ENCODE assay signal across 14 cellular contexts in the genomic region with DNA sequence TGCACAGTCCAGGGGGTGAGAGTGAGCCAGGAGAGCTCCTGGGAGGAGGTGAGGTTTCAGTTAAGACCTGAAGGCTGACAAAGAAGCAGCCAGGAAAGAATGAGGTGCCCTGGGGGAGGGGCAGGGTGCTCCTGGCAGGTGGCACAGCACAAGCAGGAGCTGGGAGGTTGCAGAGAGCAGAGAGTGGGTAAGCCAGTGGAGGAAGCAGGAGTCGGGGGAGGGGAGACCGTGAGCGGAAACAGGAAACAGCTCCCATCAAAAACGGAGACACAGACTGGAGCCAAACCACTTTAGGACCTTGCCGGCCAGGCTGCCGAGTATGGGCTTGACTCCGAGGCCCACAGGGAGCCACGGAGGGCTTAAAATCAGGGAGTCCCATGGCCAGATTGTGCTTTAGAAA. TPM values are rescaled to one million over a fixed set of nuclear protein-coding genes. Genes with fewer than 3 reads are reported as not detected.
DNase-seq lines count a peak whose midpoint lies in the region; ATAC-seq and TF ChIP-seq lines count a peak whose summit lies in the region.
"Had no signal": no experiment of that assay in that cellular context is flagged by ENCODE, and none has a peak within 500 bp of the region (broad histone marks: within the 10 kb centered on the region; RNA-seq: fewer than 3 reads in every experiment).

No MANE protein-coding gene starts in this region.

- no peak overlapping the region for H2BK120ac ChIP-seq in neuronal stem cell (ENCODE audit: low read depth, low read length)

- H3K36me3 ChIP-seq in neuronal stem cell (replicated peaks in 1 of 2; ENCODE audit: control insufficient read depth in 2 of 2, insufficient read depth in 2 of 2, low read length in 2 of 2) (no peaks in the 10 kb centered on the region), BE2C (no peaks in the 10 kb centered on the region)
- H3K36me3 ChIP-seq: pancreas had no signal

- peaks cover 6 to 7% of the 10 kb centered on the region in 2 donors for H3K4me1 Mint-ChIP-seq in effector memory CD8-positive, alpha-beta T cell (ENCODE audit: low read depth in 2 of 2)

- no peak overlapping the region for H3K14ac ChIP-seq in neuronal stem cell (ENCODE audit: low read length)

- H2BK12ac ChIP-seq in neuronal stem cell (ENCODE audit: low read length) = peak overlapping the region; percentile 10

- no peak overlapping the region for H3K23ac ChIP-seq in neuronal stem cell (ENCODE audit: low read depth, low read length, poor library complexity)

- peak overlapping the region in 1 of 2 donors; percentile 19 for H3K4me3 Mint-ChIP-seq in effector memory CD8-positive, alpha-beta T cell
- H3K4me3 Mint-ChIP-seq: dendritic cell treated with granulocyte-macrophage colony-stimulating factor and Interleukin-4, amounts not matched to agents 40 ng/mL and 50 ng/mL, for 4 days had no signal

- TF ChIP-seq CTCF in choroid plexus epithelial cell (conservative IDR thresholded peaks at IDR 0.05; ENCODE audit: low read depth, low read length) (no peak), BE2C (IDR thresholded peaks at IDR 0.05; ENCODE audit: low read depth, low read length) (no peak)

- H3K9me3 Mint-ChIP-seq in effector memory CD8-positive, alpha-beta T cell = no peaks in the 10 kb centered on the region
- H3K9me3 Mint-ChIP-seq: dendritic cell treated with granulocyte-macrophage colony-stimulating factor and Interleukin-4, amounts not matched to agents 40 ng/mL and 50 ng/mL, for 4 days had no signal

- no peak overlapping the region for H4K91ac ChIP-seq in neuronal stem cell (ENCODE audit: low read depth, low read length, poor library complexity)

- no peaks in the 10 kb centered on the region for H3K79me1 ChIP-seq in neuronal stem cell (ENCODE audit: low read depth, low read length)

- DNase-seq in GDM1 (lab: John Stamatoyannopoulos, UW) = peak; percentile 33
- peak; percentile 58 for DNase-seq in NCI-H2029 (lab: John Stamatoyannopoulos, UW)
- DNase-seq in choroid plexus epithelial cell (ENCODE audit: low read depth) = peak; percentile 36
- no peak for DNase-seq in neuronal stem cell (ENCODE audit: low spot score)
- DNase-seq in effector memory CD8-positive, alpha-beta T cell = no peak
- no peak for DNase-seq in substantia nigra (lab: John Stamatoyannopoulos, UW)
- DNase-seq in BE2C = no peak
- no peak for DNase-seq in stimulated activated CD4-positive, alpha-beta T cell treated with anti-CD3 and anti-CD28 coated beads, Interleukin-15, amount 100 ng/mL, for 24 hours
- DNase-seq: NCI-H446; pancreas; stimulated activated CD4-positive, alpha-beta T cell treated with anti-CD3 and anti-CD28 coated beads, Interleukin-2, amount 100 ng/mL, for 48 hours; stimulated activated naive CD8-positive, alpha-beta T cell treated with anti-CD3 and anti-CD28 coated beads, Interleukin-15, Interleukin-2, amounts not matched to agents 100 U/mL and 50 U/mL, for 24 hours had no signal

- H2BK15ac ChIP-seq in neuronal stem cell (ENCODE audit: low read length) = no peak overlapping the region

- no peak overlapping the region for H3K4me2 ChIP-seq in neuronal stem cell (ENCODE audit: insufficient read depth, low read length, poor library complexity, severe bottlenecking)

- H4K8ac ChIP-seq in neuronal stem cell (ENCODE audit: low read depth, low read length) = no peak overlapping the region

- H3K4me1 ChIP-seq in neuronal stem cell (ENCODE audit: control insufficient read depth in 2 of 2, insufficient read depth in 1 of 2, low read depth in 1 of 2, low read length in 2 of 2) = peaks cover 0 to 3% of the 10 kb centered on the region in 2 donors
- no peaks in the 10 kb centered on the region for H3K4me1 ChIP-seq in BE2C
- H3K4me1 ChIP-seq: pancreas had no signal

- no peak overlapping the region for H3K27ac Mint-ChIP-seq in effector memory CD8-positive, alpha-beta T cell
- H3K27ac Mint-ChIP-seq: dendritic cell treated with granulocyte-macrophage colony-stimulating factor and Interleukin-4, amounts not matched to agents 40 ng/mL and 50 ng/mL, for 4 days had no signal

- no peak overlapping the region for H2BK5ac ChIP-seq in neuronal stem cell (ENCODE audit: low read length)

- H3K4me3 ChIP-seq in choroid plexus epithelial cell (ENCODE audit: low read depth, low read length) = no peak overlapping the region
- no peak overlapping the region for H3K4me3 ChIP-seq in neuronal stem cell (ENCODE audit: low read length in 2 of 2)
- no peak overlapping the region for H3K4me3 ChIP-seq in BE2C (ENCODE audit: low read depth, low read length)
- H3K4me3 ChIP-seq: pancreas had no signal

- H3K36me3 Mint-ChIP-seq in effector memory CD8-positive, alpha-beta T cell (ENCODE audit: insufficient read depth) = peaks cover 3% of the 10 kb centered on the region

- peaks cover 0 to 4% of the 10 kb centered on the region in 2 donors for H3K9me3 ChIP-seq in neuronal stem cell (replicated peaks in 1 of 2; ENCODE audit: control insufficient read depth in 2 of 2, insufficient read depth in 1 of 2, low read depth in 1 of 2, low read length in 2 of 2)
- no peaks in the 10 kb centered on the region for H3K9me3 ChIP-seq in BE2C
- H3K9me3 ChIP-seq: pancreas had no signal

- H2AFZ ChIP-seq in neuronal stem cell (ENCODE audit: low read length) = peak overlapping the region; percentile 73

- H3K27me3 Mint-ChIP-seq in effector memory CD8-positive, alpha-beta T cell = peaks cover 49 to 76% of the 10 kb centered on the region in 2 donors

- WGBS in neuronal stem cell (ENCODE audit: extremely low coverage in 2 of 2, insufficient read length in 2 of 2, insufficient replicate concordance in 1 of 2), 2 donors = no CpG with 5 or more reads among the region's 8 CpGs

- H3K27me3 ChIP-seq in neuronal stem cell (ENCODE audit: control insufficient read depth in 3 of 3, insufficient read depth in 3 of 3, low read depth in 1 of 3, low read length in 3 of 3) = no peaks in the 10 kb centered on the region
- no peaks in the 10 kb centered on the region for H3K27me3 ChIP-seq in BE2C
- H3K27me3 ChIP-seq: pancreas had no signal

- no peak overlapping the region for H3K27ac ChIP-seq in neuronal stem cell (replicated peaks; ENCODE audit: low read length)
- no peak overlapping the region for H3K27ac ChIP-seq in substantia nigra (ENCODE audit: low read depth, low read length, poor library complexity, severe bottlenecking)
- H3K27ac ChIP-seq: pancreas had no signal

- H3K9ac ChIP-seq in neuronal stem cell (ENCODE audit: low read depth, low read length, poor library complexity) = no peak overlapping the region

- no peak overlapping the region for H3K4ac ChIP-seq in neuronal stem cell (ENCODE audit: low read length)

- no peak for ATAC-seq in effector memory CD8-positive, alpha-beta T cell (replicated peaks)
- ATAC-seq: left lobe of liver; pancreas; stimulated activated naive CD8-positive, alpha-beta T cell treated with anti-CD3 and anti-CD28 coated beads, Interleukin-15, Interleukin-2, amounts not matched to agents 100 U/mL and 50 U/mL, for 24 hours had no signal

- H2AK5ac ChIP-seq in neuronal stem cell (ENCODE audit: low read depth, low read length) = no peak overlapping the region

- no peak overlapping the region for H3K18ac ChIP-seq in neuronal stem cell (ENCODE audit: low read length)

RNA-seq across cellular contexts. Expression of a gene that starts 12.1 kb away (rescaled TPM):
- polyA plus RNA-seq in neuronal stem cell (2013, experiment 1 of 2) = 12.1 TPM
- polyA plus RNA-seq in neuronal stem cell (2013, experiment 2 of 2) = 12.3 TPM
- not detected for polyA plus RNA-seq in BE2C (2012; ENCODE audit: insufficient read depth, insufficient read length, low read depth)

RNA-seq across cellular contexts. Expression of a gene that starts 56.7 kb away (rescaled TPM):
- polyA plus RNA-seq in neuronal stem cell (2013, experiment 1 of 2) = 7.3 TPM
- 7.6 TPM for polyA plus RNA-seq in neuronal stem cell (2013, experiment 2 of 2)
- 2.4 TPM for polyA plus RNA-seq in BE2C (2012; ENCODE audit: insufficient read depth, insufficient read length, low read depth)

Comparison
In these comparisons a context has a peak if more than half of its experiments do, and no peak if none do; other contexts are left out.
1. DNase-seq: peak in GDM1 (single experiment), NCI-H2029 (single experiment) and choroid plexus epithelial cell (single experiment); none in neuronal stem cell (single experiment), effector memory CD8-positive, alpha-beta T cell (0 of 3), substantia nigra (0 of 49), BE2C (single experiment) and stimulated activated CD4-positive, alpha-beta T cell treated with anti-CD3 and anti-CD28 coated beads, Interleukin-15, amount 100 ng/mL, for 24 hours (single experiment).